22 cellular contexts compared by ENCODE assay signal in the genomic region with DNA sequence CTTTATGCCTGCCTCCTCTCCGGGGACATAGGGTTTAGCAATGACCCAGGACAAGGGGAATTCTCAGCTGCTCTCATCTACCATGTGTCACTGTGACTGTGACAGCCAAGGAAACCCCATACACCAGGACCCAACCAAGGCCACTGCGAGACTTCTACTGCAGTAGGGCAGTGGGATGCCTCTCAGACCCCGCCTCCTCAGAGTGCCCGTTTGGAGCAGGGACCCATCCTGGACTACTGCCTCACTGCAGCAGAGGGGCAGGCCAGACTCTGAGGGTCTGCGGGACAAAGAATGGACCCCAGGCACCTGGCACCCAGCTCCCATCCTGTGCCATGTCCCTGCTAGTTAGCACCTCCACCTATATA.
"Had no signal": no experiment of that assay in that cellular context is flagged by ENCODE, and none has a peak within 500 bp of the region (broad histone marks: within the 10 kb centered on the region; RNA-seq: fewer than 3 reads in every experiment).

No MANE protein-coding gene starts in this region.

- H3K4me3 ChIP-seq: colonic mucosa, dorsolateral prefrontal cortex, esophagus muscularis mucosa, ovary, psoas muscle, right atrium auricular region, suprapubic skin, tibial nerve had no signal

- H3K4me1 ChIP-seq: colonic mucosa, esophagus muscularis mucosa, psoas muscle, right atrium auricular region had no signal

- H3K27me3 ChIP-seq: colonic mucosa, dorsolateral prefrontal cortex, esophagus muscularis mucosa, ovary, right atrium auricular region, suprapubic skin, tibial nerve had no signal

- DNase-seq: activated CD4-positive, alpha-beta T cell treated with anti-CD3 and anti-CD28 coated beads for 36 hours; activated CD4-positive, alpha-beta T cell treated with anti-CD3 and anti-CD28 coated beads, Interleukin-2, amount 50 U/mL, for 4 hours; activated CD8-positive, alpha-beta memory T cell treated with anti-CD3 and anti-CD28 coated beads for 24 hours; activated CD8-positive, alpha-beta memory T cell treated with anti-CD3 and anti-CD28 coated beads, Interleukin-2, amount 50 U/mL, for 48 hours; activated naive CD4-positive, alpha-beta T cell treated with anti-CD3 and anti-CD28 coated beads for 36 hours; activated naive CD8-positive, alpha-beta T cell treated with anti-CD3 and anti-CD28 coated beads, Interleukin-2, amount 10 ng/mL, durations not matched to agents 7 days and 5 days; activated T-cell treated with anti-CD3 and anti-CD28 coated beads, Interleukin-2, amount 50 U/mL, for 4 hours; amniotic stem cell; colonic mucosa; hippocampal formation; naive B cell; psoas muscle; stimulated activated CD4-positive, alpha-beta T cell treated with anti-CD3 and anti-CD28 coated beads, Interleukin-1b, Interleukin-23, amount 100 ng/mL, for 48 hours; stimulated activated naive CD8-positive, alpha-beta T cell treated with anti-CD3 and anti-CD28 coated beads, Interleukin-15, amount 100 ng/mL, for 72 hours; T-helper 9 cell had no signal

- ATAC-seq: activated CD4-positive, alpha-beta T cell treated with anti-CD3 and anti-CD28 coated beads for 36 hours; activated T-cell treated with anti-CD3 and anti-CD28 coated beads, Interleukin-2, amount 50 U/mL, for 4 hours; psoas muscle; WTC11 had no signal

- H3K36me3 ChIP-seq: colonic mucosa, esophagus muscularis mucosa, ovary, right atrium auricular region, suprapubic skin, tibial nerve had no signal

- H3K27ac ChIP-seq: colonic mucosa, dorsolateral prefrontal cortex, esophagus muscularis mucosa, ovary, psoas muscle, right atrium auricular region, suprapubic skin, tibial nerve had no signal

- H3K9me3 ChIP-seq: colonic mucosa, esophagus muscularis mucosa, ovary, psoas muscle, right atrium auricular region, suprapubic skin, tibial nerve had no signal
